Comparison of ENCODE assay signal across 4 cellular contexts in the genomic region with DNA sequence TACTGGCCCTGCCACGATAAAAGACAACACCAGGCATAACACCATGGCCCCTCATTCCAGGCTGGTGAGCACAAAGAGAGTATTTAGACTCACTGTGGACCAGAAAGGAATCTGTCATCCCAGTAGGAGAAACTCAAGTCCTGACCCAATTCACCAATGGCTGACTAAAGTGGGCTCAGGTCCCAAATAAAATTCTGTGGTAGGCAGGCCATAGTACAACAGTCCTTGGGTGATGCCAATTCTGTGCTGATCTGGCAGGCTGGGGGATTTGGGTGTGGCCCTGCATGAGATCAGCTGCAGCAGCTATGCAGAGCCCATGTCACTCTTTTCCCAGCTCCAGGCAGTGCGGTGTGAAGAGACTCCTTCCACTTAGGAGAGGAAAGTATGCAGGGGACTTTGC.
"Had no signal": no experiment of that assay in that cellular context is flagged by ENCODE, and none has a peak within 500 bp of the region (broad histone marks: within the 10 kb centered on the region; RNA-seq: fewer than 3 reads in every experiment).

No MANE protein-coding gene starts in this region.

- DNase-seq: H9, HCEC 1CT, IMR-90 had no signal

- H3K4me3 ChIP-seq: GM23338 had no signal

- H3K4me1 Mint-ChIP-seq: GM23338, H9 had no signal

- H3K4me2 ChIP-seq: GM23338 had no signal

- ATAC-seq: GM23338 had no signal

- H3K4me3 Mint-ChIP-seq: GM23338, H9 had no signal

- H3K27ac Mint-ChIP-seq: GM23338, H9 had no signal

- H2AFZ ChIP-seq: GM23338 had no signal
